ENCODE assay signal across 1 cellular context in genomic region chr11:73236879-73237278, GRCh38.
TF ChIP-seq lines count a peak whose summit lies in the region.

No MANE protein-coding gene starts in this region.

TF ChIP-seq in GM12878, 131 proteins besides CTCF, POLR2A, EP300 and RAD21:
- TF ChIP-seq TCF12 (IDR thresholded peaks at IDR 0.05; ENCODE audit: low read depth, low read length) (no peak), KLF5 (IDR thresholded peaks at IDR 0.05; ENCODE audit: partially characterized antibody) (no peak), NR2F1 (conservative IDR thresholded peaks at IDR 0.05) (peak; percentile 52), LARP7 (IDR thresholded peaks at IDR 0.05) (0 out of 2 replicates have a peak, but pooled peaks have one; percentile 37), RBBP5 (conservative IDR thresholded peaks at IDR 0.05) (no peak), YY1 (IDR thresholded peaks at IDR 0.05; ENCODE audit: low read depth, low read length) (0 out of 2 replicates have a peak, but pooled peaks have one; percentile 23), SPI1 (IDR thresholded peaks at IDR 0.05; ENCODE audit: borderline replicate concordance, insufficient read depth, low read depth, low read length) (no peak), JUND (IDR thresholded peaks at IDR 0.05; ENCODE audit: low read depth, low read length) (no peak), SMC3 (IDR thresholded peaks at IDR 0.05; ENCODE audit: borderline replicate concordance, low read length) (peak; percentile 75), POLR2AphosphoS2 (IDR thresholded peaks at IDR 0.05; ENCODE audit: low read depth, low read length) (no peak), CHD2 (IDR thresholded peaks at IDR 0.05; ENCODE audit: borderline replicate concordance, low read depth, low read length) (no peak), ZNF207 (IDR thresholded peaks at IDR 0.05; ENCODE audit: borderline replicate concordance) (no peak), ZZZ3 (IDR thresholded peaks at IDR 0.05; ENCODE audit: control insufficient read depth, insufficient read length, low read depth) (no peak), ZBED1 (IDR thresholded peaks at IDR 0.05; ENCODE audit: borderline replicate concordance) (no peak), BRCA1 (IDR thresholded peaks at IDR 0.05; ENCODE audit: low read depth, low read length) (no peak), PKNOX1 (IDR thresholded peaks at IDR 0.05) (peak; percentile 26; the same call in 1 of the 2 replicates), IRF4 (IDR thresholded peaks at IDR 0.05; ENCODE audit: low read depth, low read length) (no peak), KDM1A (IDR thresholded peaks at IDR 0.05; ENCODE audit: borderline replicate concordance) (no peak), RB1 (IDR thresholded peaks at IDR 0.05; ENCODE audit: borderline replicate concordance) (no peak), E2F4 (IDR thresholded peaks at IDR 0.05; ENCODE audit: low read depth, low read length) (no peak), GABPA (IDR thresholded peaks at IDR 0.05; ENCODE audit: low read depth) (no peak)
- TF ChIP-seq, protein P1, sequence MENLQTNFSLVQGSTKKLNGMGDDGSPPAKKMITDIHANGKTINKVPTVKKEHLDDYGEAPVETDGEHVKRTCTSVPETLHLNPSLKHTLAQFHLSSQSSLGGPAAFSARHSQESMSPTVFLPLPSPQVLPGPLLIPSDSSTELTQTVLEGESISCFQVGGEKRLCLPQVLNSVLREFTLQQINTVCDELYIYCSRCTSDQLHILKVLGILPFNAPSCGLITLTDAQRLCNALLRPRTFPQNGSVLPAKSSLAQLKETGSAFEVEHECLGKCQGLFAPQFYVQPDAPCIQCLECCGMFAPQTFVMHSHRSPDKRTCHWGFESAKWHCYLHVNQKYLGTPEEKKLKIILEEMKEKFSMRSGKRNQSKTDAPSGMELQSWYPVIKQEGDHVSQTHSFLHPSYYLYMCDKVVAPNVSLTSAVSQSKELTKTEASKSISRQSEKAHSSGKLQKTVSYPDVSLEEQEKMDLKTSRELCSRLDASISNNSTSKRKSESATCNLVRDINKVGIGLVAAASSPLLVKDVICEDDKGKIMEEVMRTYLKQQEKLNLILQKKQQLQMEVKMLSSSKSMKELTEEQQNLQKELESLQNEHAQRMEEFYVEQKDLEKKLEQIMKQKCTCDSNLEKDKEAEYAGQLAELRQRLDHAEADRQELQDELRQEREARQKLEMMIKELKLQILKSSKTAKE (IDR thresholded peaks at IDR 0.05; ENCODE audit: low read depth, poor library complexity, severe bottlenecking), result no peak
